9 cellular contexts compared by ENCODE assay signal in the genomic region with DNA sequence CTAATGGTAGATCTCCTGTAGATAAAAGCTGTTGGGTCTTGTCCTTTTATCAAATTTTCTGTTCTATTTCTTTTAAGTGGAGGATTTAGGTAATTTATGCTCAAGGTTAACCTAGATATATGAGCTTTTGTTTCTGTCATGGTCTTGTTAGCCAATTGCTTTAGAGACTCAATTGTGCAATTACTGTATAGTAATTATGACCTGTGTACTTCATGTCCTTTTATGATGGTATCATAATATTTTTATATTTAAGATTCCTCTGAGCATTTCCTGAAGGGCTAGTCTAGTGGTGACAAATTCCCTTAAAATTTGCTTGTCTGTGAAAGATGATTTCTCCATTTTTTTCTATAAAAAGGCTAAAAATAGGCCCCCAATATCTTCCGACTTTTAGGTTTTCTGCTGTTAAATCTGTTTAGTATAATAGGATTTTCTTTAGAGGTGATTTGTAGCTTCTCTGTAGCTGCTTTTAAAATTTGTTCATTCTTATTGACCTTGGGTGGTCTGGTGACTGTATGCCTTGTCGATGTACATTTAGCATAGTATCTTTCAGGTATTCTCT.
"Had no signal": no experiment of that assay in that cellular context is flagged by ENCODE, and none has a peak within 500 bp of the region (broad histone marks: within the 10 kb centered on the region; RNA-seq: fewer than 3 reads in every experiment).

No MANE protein-coding gene starts in this region.

- DNase-seq: GM23248, GOT3, H7, KBM-7 had no signal

- H3K4me1 ChIP-seq: HAP-1 had no signal

- H3K27ac ChIP-seq: GM23248, KMS-11 had no signal

- ATAC-seq: HCT116 had no signal

- H3K27ac Mint-ChIP-seq: IgD-negative memory B cell had no signal

- H3K4me1 Mint-ChIP-seq: IgD-negative memory B cell had no signal

- H3K27me3 Mint-ChIP-seq: IgD-negative memory B cell had no signal

- H3K4me3 ChIP-seq: GM23248, HAP-1 had no signal

- FAIRE-seq: HTR-8/SVneo had no signal

- H3K9me3 ChIP-seq: HAP-1 had no signal

- H3K4me3 Mint-ChIP-seq: IgD-negative memory B cell had no signal

- H3K36me3 ChIP-seq: HAP-1 had no signal
